In the genomic region with DNA sequence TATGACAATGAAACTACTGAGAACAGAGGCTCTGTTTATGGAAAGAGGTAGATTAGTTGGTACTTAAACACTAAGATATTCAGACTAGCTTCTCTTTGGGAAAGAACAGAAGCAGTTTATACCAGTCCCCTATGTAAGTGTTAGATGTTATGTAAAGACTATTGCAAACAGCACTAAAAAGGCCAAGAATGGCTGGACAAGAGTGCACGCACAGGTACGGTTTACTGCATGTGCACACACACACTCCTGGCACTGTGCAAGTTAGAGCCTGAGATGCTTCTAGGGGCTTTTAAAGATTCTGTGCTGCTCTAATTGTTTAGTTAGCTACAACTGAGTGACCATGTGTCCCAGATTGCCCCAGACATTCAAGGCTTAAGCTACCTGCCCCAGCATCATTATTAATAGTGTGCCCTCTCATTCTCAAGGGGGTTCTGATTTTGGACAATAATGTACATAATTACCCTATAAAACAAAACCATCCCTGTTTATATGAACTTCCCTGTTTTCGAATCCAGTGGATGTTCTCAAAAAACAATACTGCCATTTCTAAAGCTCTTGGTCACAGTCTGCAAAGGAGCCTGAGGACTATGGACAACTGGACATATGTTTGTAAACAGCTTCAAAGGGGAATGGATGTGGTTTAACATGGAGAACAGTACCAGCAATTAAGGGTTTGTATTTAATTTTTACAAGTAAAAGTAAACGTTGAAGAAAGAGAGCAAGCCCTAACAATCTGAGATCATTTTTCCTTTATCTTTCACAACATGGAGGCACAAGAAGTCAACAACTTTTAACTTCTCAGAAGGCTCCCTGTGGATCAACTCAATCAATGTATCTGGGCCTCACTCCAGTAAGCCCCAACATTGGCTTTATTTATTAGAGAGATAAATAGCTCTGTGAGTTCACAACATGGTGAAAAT, we compare ENCODE assay signal across 9 cellular contexts. TPM values are rescaled to one million over a fixed set of nuclear protein-coding genes. Genes with fewer than 3 reads are reported as not detected.
DNase-seq lines count a peak whose midpoint lies in the region; ATAC-seq and TF ChIP-seq lines count a peak whose summit lies in the region.
"Had no signal": no experiment of that assay in that cellular context is flagged by ENCODE, and none has a peak within 500 bp of the region (broad histone marks: within the 10 kb centered on the region; RNA-seq: fewer than 3 reads in every experiment).

No MANE protein-coding gene starts in this region.

- DNase-seq in NCI-H82 (lab: John Stamatoyannopoulos, UW) (peak; percentile 20), NCI-H82 treated with DMSO at 0.1 percent for 48 hours (lab: John Stamatoyannopoulos, UW; ENCODE audit: unreplicated experiment) (no peak), stomach (no peak), AG08396 (ENCODE audit: low spot score) (no peak), mucosa of gallbladder (ENCODE audit: low spot score) (no peak)
- DNase-seq in activated CD8-positive, alpha-beta T cell treated with anti-CD3 and anti-CD28 coated beads, Interleukin-2, amount 10 ng/mL, durations not matched to agents 7 days and 5 days = no peak
- DNase-seq: retina had no signal

- intact Hi-C loops in stomach (cut with DNase I; ENCODE audit: low total_unique reads) = no loop called here

- no peaks in the 10 kb centered on the region for H3K9me3 Mint-ChIP-seq in activated CD8-positive, alpha-beta T cell treated with anti-CD3 and anti-CD28 coated beads, Interleukin-2, amount 10 ng/mL, durations not matched to agents 7 days and 5 days (ENCODE audit: insufficient read depth)

- peaks cover 37% of the 10 kb centered on the region for H3K4me1 Mint-ChIP-seq in activated CD8-positive, alpha-beta T cell treated with anti-CD3 and anti-CD28 coated beads, Interleukin-2, amount 10 ng/mL, durations not matched to agents 7 days and 5 days (ENCODE audit: low read depth)

- WGBS in stomach, 5 donors = 41 to 58% (median 44%) methylated on average over 4 of the region's 4 CpGs

- CTCF ChIA-PET in activated CD8-positive, alpha-beta T cell treated with anti-CD3 and anti-CD28 coated beads, Interleukin-2, amount 10 ng/mL, durations not matched to agents 7 days and 5 days (lab: Charles Lee) = interaction anchor here (0.9 to 2.1 kb wide), 9 partner anchors 10 to 523 kb away, joined by 3 to 5 read pairs (median 3); no protein-coding TSS in a partner anchor

- no peak for TF ChIP-seq EP300 in stomach (IDR thresholded peaks at IDR 0.05)

- H3K36me3 ChIP-seq in iPS-20b (ENCODE audit: insufficient read depth, low read depth, low read length) = no peaks in the 10 kb centered on the region
- H3K36me3 ChIP-seq in stomach = no peaks in the 10 kb centered on the region

- peaks cover 2% of the 10 kb centered on the region for H3K36me3 Mint-ChIP-seq in activated CD8-positive, alpha-beta T cell treated with anti-CD3 and anti-CD28 coated beads, Interleukin-2, amount 10 ng/mL, durations not matched to agents 7 days and 5 days (ENCODE audit: low read depth)

- TF ChIP-seq CTCF in stomach (IDR thresholded peaks at IDR 0.05) = no peak

- H3K27ac Mint-ChIP-seq in activated CD8-positive, alpha-beta T cell treated with anti-CD3 and anti-CD28 coated beads, Interleukin-2, amount 10 ng/mL, durations not matched to agents 7 days and 5 days = no peak overlapping the region

- peak overlapping the region; percentile 82 for H3K4me3 ChIP-seq in iPS-20b (ENCODE audit: low read length)
- H3K4me3 ChIP-seq in stomach = peak overlapping the region; percentile 78 to 94 (median 82)

- no peaks in the 10 kb centered on the region for H3K9me3 ChIP-seq in iPS-20b (ENCODE audit: insufficient read depth, low read depth, low read length)
- H3K9me3 ChIP-seq in stomach = no peaks in the 10 kb centered on the region

- H3K27ac ChIP-seq in iPS-20b (ENCODE audit: low read length) (no peak overlapping the region), stomach (peak overlapping the region; percentile 65 to 99 (median 98))

- H3K9ac ChIP-seq in iPS-20b (ENCODE audit: low read depth, low read length) = peak overlapping the region; percentile 58; the same call in 1 of the 2 replicates

- no peak for TF ChIP-seq POLR2A in stomach (IDR thresholded peaks at IDR 0.05)

- H3K4me1 ChIP-seq in iPS-20b (ENCODE audit: insufficient read depth, low read length) = peaks cover 27% of the 10 kb centered on the region
- peaks cover 36 to 74% (median 59%) of the 10 kb centered on the region in 4 donors for H3K4me1 ChIP-seq in stomach

- no peak for ATAC-seq in activated CD8-positive, alpha-beta T cell treated with anti-CD3 and anti-CD28 coated beads, Interleukin-2, amount 10 ng/mL, durations not matched to agents 7 days and 5 days
- ATAC-seq in GM19023 (IDR thresholded peaks at IDR 0.05; ENCODE audit: unreplicated experiment) = no peak

- POLR2A ChIA-PET in activated CD8-positive, alpha-beta T cell treated with anti-CD3 and anti-CD28 coated beads, Interleukin-2, amount 10 ng/mL, durations not matched to agents 7 days and 5 days (lab: Charles Lee) = interaction anchor here (0.7 to 1.3 kb wide), 2 partner anchors 52 to 100 kb away, joined by 3 read pairs; a partner anchor contains a TSS

- peaks cover 9% of the 10 kb centered on the region for H3K27me3 Mint-ChIP-seq in activated CD8-positive, alpha-beta T cell treated with anti-CD3 and anti-CD28 coated beads, Interleukin-2, amount 10 ng/mL, durations not matched to agents 7 days and 5 days (ENCODE audit: low read depth)

- peak overlapping the region; percentile 91 for H3K4me3 Mint-ChIP-seq in activated CD8-positive, alpha-beta T cell treated with anti-CD3 and anti-CD28 coated beads, Interleukin-2, amount 10 ng/mL, durations not matched to agents 7 days and 5 days

- H3K27me3 ChIP-seq in iPS-20b (ENCODE audit: insufficient read depth, low read length) = peaks cover 61% of the 10 kb centered on the region
- no peaks in the 10 kb centered on the region for H3K27me3 ChIP-seq in stomach

RNA-seq across cellular contexts. Expression of a gene that starts 2.0 kb away (rescaled TPM):
- total RNA-seq in activated CD8-positive, alpha-beta T cell treated with anti-CD3 and anti-CD28 coated beads, Interleukin-2, amount 10 ng/mL, durations not matched to agents 7 days and 5 days = 1 to 10 TPM; 7.2 to 7.4 TPM
- total RNA-seq in stomach (10 to 100 TPM; 12.7 to 96.9 (median 57.1) TPM), mucosa of gallbladder (63.0 TPM)
- 10 to 100 TPM in 2 of 3 donors, 1 to 10 TPM in 1; 9.7 to 22.8 (median 22.7) TPM for polyA plus RNA-seq in stomach
